1 cellular context compared by ENCODE assay signal in genomic region chr1:201594575-201595245, GRCh38.
TF ChIP-seq lines count a peak whose summit lies in the region.

No MANE protein-coding gene starts in this region.

TF ChIP-seq in HepG2, 621 proteins besides CTCF, POLR2A, EP300 and RAD21 (continued from another document):
- TF ChIP-seq, protein P1, sequence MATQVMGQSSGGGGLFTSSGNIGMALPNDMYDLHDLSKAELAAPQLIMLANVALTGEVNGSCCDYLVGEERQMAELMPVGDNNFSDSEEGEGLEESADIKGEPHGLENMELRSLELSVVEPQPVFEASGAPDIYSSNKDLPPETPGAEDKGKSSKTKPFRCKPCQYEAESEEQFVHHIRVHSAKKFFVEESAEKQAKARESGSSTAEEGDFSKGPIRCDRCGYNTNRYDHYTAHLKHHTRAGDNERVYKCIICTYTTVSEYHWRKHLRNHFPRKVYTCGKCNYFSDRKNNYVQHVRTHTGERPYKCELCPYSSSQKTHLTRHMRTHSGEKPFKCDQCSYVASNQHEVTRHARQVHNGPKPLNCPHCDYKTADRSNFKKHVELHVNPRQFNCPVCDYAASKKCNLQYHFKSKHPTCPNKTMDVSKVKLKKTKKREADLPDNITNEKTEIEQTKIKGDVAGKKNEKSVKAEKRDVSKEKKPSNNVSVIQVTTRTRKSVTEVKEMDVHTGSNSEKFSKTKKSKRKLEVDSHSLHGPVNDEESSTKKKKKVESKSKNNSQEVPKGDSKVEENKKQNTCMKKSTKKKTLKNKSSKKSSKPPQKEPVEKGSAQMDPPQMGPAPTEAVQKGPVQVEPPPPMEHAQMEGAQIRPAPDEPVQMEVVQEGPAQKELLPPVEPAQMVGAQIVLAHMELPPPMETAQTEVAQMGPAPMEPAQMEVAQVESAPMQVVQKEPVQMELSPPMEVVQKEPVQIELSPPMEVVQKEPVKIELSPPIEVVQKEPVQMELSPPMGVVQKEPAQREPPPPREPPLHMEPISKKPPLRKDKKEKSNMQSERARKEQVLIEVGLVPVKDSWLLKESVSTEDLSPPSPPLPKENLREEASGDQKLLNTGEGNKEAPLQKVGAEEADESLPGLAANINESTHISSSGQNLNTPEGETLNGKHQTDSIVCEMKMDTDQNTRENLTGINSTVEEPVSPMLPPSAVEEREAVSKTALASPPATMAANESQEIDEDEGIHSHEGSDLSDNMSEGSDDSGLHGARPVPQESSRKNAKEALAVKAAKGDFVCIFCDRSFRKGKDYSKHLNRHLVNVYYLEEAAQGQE (IDR thresholded peaks at IDR 0.05; ENCODE audit: borderline replicate concordance in 1 of 2, low read depth in 1 of 2, low read length in 2 of 2): peak; percentile 77 to 95
- TF ChIP-seq ZNF740 (CRISPR knock-in tag; IDR thresholded peaks at IDR 0.05) (no peak), HNRNPL (IDR thresholded peaks at IDR 0.05; ENCODE audit: low read depth, low read length) (no peak), SCMH1 (CRISPR knock-in tag; IDR thresholded peaks at IDR 0.05; ENCODE audit: borderline replicate concordance) (no peak), ZNF431 (CRISPR knock-in tag; IDR thresholded peaks at IDR 0.05; ENCODE audit: borderline replicate concordance, low read depth) (no peak)
